ENCODE assay signal across 1 cellular context in the genomic region with DNA sequence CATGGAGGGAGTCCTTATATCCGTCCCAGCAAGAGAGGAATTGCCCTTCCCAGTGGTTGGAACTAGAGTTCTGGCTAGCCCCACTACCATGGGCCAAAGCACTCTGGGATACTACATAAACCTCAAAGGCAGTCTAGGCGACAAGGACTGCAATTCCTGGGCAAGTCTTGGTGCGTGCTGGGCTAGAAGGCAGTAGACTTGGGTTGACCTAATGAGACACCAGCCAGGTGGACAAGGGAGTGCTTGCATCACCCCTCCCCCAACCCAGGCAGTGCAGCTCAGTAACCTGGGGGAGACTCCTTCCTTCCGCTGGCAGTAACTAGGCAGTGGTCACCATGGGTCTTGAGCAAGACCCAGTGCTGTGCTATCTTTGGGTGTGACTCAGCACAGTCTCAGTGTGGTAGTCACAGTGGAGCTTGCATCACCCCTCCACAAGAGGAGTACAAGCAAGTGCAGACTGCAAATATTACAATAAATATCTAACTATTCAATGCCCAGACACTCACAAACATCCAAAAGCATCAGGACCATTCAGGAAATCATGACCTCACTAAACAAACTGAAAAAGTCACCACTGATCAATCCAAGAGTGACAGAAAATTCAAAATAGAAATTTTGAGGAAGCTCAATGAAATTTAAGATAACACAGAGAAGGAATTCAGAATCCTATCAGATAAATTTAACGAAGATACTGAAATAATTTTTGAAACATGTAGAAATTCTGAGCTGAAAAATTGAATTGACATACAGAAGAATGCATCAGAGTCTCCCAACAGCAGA.
TF ChIP-seq lines count a peak whose summit lies in the region.

No MANE protein-coding gene starts in this region.

TF ChIP-seq in GM12878, 131 proteins besides CTCF, POLR2A, EP300 and RAD21 (continued from another document):
- TF ChIP-seq, protein P1, sequence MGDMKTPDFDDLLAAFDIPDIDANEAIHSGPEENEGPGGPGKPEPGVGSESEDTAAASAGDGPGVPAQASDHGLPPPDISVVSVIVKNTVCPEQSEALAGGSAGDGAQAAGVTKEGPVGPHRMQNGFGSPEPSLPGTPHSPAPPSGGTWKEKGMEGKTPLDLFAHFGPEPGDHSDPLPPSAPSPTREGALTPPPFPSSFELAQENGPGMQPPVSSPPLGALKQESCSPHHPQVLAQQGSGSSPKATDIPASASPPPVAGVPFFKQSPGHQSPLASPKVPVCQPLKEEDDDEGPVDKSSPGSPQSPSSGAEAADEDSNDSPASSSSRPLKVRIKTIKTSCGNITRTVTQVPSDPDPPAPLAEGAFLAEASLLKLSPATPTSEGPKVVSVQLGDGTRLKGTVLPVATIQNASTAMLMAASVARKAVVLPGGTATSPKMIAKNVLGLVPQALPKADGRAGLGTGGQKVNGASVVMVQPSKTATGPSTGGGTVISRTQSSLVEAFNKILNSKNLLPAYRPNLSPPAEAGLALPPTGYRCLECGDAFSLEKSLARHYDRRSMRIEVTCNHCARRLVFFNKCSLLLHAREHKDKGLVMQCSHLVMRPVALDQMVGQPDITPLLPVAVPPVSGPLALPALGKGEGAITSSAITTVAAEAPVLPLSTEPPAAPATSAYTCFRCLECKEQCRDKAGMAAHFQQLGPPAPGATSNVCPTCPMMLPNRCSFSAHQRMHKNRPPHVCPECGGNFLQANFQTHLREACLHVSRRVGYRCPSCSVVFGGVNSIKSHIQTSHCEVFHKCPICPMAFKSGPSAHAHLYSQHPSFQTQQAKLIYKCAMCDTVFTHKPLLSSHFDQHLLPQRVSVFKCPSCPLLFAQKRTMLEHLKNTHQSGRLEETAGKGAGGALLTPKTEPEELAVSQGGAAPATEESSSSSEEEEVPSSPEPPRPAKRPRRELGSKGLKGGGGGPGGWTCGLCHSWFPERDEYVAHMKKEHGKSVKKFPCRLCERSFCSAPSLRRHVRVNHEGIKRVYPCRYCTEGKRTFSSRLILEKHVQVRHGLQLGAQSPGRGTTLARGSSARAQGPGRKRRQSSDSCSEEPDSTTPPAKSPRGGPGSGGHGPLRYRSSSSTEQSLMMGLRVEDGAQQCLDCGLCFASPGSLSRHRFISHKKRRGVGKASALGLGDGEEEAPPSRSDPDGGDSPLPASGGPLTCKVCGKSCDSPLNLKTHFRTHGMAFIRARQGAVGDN (IDR thresholded peaks at IDR 0.05) = 0 out of 2 replicates have a peak, but pooled peaks have one; percentile 23
- TF ChIP-seq GABPA (IDR thresholded peaks at IDR 0.05; ENCODE audit: low read depth) (no peak), RCOR1 (conservative IDR thresholded peaks at IDR 0.05; ENCODE audit: low read depth, low read length) (no peak), SREBF2 (IDR thresholded peaks at IDR 0.05; ENCODE audit: low read length) (no peak), NR2C1 (IDR thresholded peaks at IDR 0.05) (no peak), EZH2 (IDR thresholded peaks at IDR 0.05; ENCODE audit: borderline replicate concordance, control insufficient read depth, low read depth, low read length) (no peak), CHD4 (IDR thresholded peaks at IDR 0.05) (no peak), ATF7 (IDR thresholded peaks at IDR 0.05; ENCODE audit: low read depth) (no peak), NR2F1 (conservative IDR thresholded peaks at IDR 0.05) (no peak), TCF12 (IDR thresholded peaks at IDR 0.05; ENCODE audit: low read depth, low read length) (0 out of 2 replicates have a peak, but pooled peaks have one; percentile 8), ZNF217 (IDR thresholded peaks at IDR 0.05) (no peak), DPF2 (IDR thresholded peaks at IDR 0.05) (peak; percentile 19; the same call in 1 of the 2 replicates), HDGF (IDR thresholded peaks at IDR 0.05) (no peak), PAX5 (IDR thresholded peaks at IDR 0.05; ENCODE audit: borderline replicate concordance, low read depth, low read length) (no peak), CEBPB (IDR thresholded peaks at IDR 0.05; ENCODE audit: borderline replicate concordance in 1 of 2, low read depth in 2 of 2, low read length in 2 of 2) (peak in 1 of 2 experiments; percentile 48; a peak in 1 of 4 replicates), SIN3A (IDR thresholded peaks at IDR 0.05; ENCODE audit: low read depth, low read length) (no peak), RUNX3 (IDR thresholded peaks at IDR 0.05; ENCODE audit: low read length) (peak; percentile 50), NBN (IDR thresholded peaks at IDR 0.05) (no peak), MEF2A (IDR thresholded peaks at IDR 0.05; ENCODE audit: insufficient read depth, low read depth, low read length) (0 out of 2 replicates have a peak, but pooled peaks have one; percentile 54), SMARCA5 (IDR thresholded peaks at IDR 0.05) (0 out of 2 replicates have a peak, but pooled peaks have one; percentile 26)
